Comparison of ENCODE assay signal across 38 cellular contexts in genomic region chrX:116413273-116413672, GRCh38. TPM values are rescaled to one million over a fixed set of nuclear protein-coding genes. Genes with fewer than 3 reads are reported as not detected.
"Had no signal": no experiment of that assay in that cellular context is flagged by ENCODE, and none has a peak within 500 bp of the region (broad histone marks: within the 10 kb centered on the region; RNA-seq: fewer than 3 reads in every experiment).

No MANE protein-coding gene starts in this region.

- H3K4me1 Mint-ChIP-seq: activated B cell treated with CpG ODN at 0.5 μM for 24 hours; activated T-helper 17 cell treated with anti-CD3 and anti-CD28 coated beads, Interleukin-2, amount 50 U/mL, for 72 hours; brain; T-helper 17 cell had no signal

- H3K9me3 Mint-ChIP-seq: activated B cell treated with CpG ODN at 0.5 μM for 24 hours; activated CD8-positive, alpha-beta T cell treated with anti-CD3 and anti-CD28 coated beads for 36 hours; activated T-cell treated with anti-CD3 and anti-CD28 coated beads, Interleukin-2, amount 50 U/mL, for 4 hours had no signal

- H3K27ac Mint-ChIP-seq: activated B cell treated with CpG ODN at 0.5 μM for 24 hours; activated CD8-positive, alpha-beta T cell treated with anti-CD3 and anti-CD28 coated beads for 36 hours; activated naive CD8-positive, alpha-beta T cell; activated T-helper 17 cell treated with anti-CD3 and anti-CD28 coated beads, Interleukin-2, amount 50 U/mL, for 72 hours; brain; T-helper 17 cell; T-helper 2 cell treated with Interferon-gamma antibody and Interleukin-4, amounts not matched to agents 5 μg/mL and 100 μg/mL, for 36 hours had no signal

- H3K9me3 ChIP-seq: esophagus squamous epithelium, gastroesophageal sphincter had no signal

- H3K27me3 ChIP-seq: esophagus squamous epithelium, gastroesophageal sphincter, heart right ventricle had no signal

- H3K4me3 ChIP-seq: esophagus squamous epithelium, gastroesophageal sphincter, heart right ventricle had no signal

- H3K36me3 Mint-ChIP-seq: activated naive CD8-positive, alpha-beta T cell; brain had no signal

- ATAC-seq: activated CD4-positive, CD25-positive, alpha-beta regulatory T cell treated with anti-CD3 and anti-CD28 coated beads, Interleukin-2, amount 50 U/mL, for 24 hours; activated CD8-positive, alpha-beta T cell treated with anti-CD3 and anti-CD28 coated beads for 36 hours; activated T-cell treated with anti-CD3 and anti-CD28 coated beads, Interleukin-2, amount 50 U/mL, for 4 hours; activated T-helper 17 cell treated with anti-CD3 and anti-CD28 coated beads, Interleukin-2, amount 50 U/mL, for 72 hours; gastroesophageal sphincter; heart right ventricle; T-helper 17 cell had no signal

- H3K27ac ChIP-seq: esophagus squamous epithelium, gastroesophageal sphincter, heart right ventricle, WERI-Rb-1 had no signal

- H3K36me3 ChIP-seq: esophagus squamous epithelium, gastroesophageal sphincter, heart right ventricle, WERI-Rb-1 had no signal

- FAIRE-seq: colon, endometrium, endothelial cell of umbilical vein had no signal

- H3K27me3 Mint-ChIP-seq: activated B cell treated with CpG ODN at 0.5 μM for 24 hours; activated CD8-positive, alpha-beta T cell treated with anti-CD3 and anti-CD28 coated beads for 36 hours; activated naive CD8-positive, alpha-beta T cell; activated T-helper 17 cell treated with anti-CD3 and anti-CD28 coated beads, Interleukin-2, amount 50 U/mL, for 72 hours; brain; T-helper 17 cell had no signal

- H3K4me3 Mint-ChIP-seq: activated B cell treated with CpG ODN at 0.5 μM for 24 hours; activated CD8-positive, alpha-beta T cell treated with anti-CD3 and anti-CD28 coated beads for 36 hours; activated naive CD8-positive, alpha-beta T cell; activated T-cell treated with anti-CD3 and anti-CD28 coated beads, Interleukin-2, amount 50 U/mL, for 4 hours; activated T-helper 17 cell treated with anti-CD3 and anti-CD28 coated beads, Interleukin-2, amount 50 U/mL, for 72 hours; brain; T-helper 17 cell; T-helper 2 cell treated with Interferon-gamma antibody and Interleukin-4, amounts not matched to agents 5 μg/mL and 100 μg/mL, for 36 hours had no signal

- H3K4me1 ChIP-seq: gastroesophageal sphincter, heart right ventricle had no signal

- DNase-seq: activated B cell treated with CpG ODN at 0.5 μM for 24 hours; activated CD4-positive, alpha-beta T cell treated with anti-CD3 and anti-CD28 coated beads for 48 hours; activated CD4-positive, alpha-beta T cell treated with anti-CD3 and anti-CD28 coated beads, Interleukin-2, amount 50 U/mL, for 1 hour; activated CD4-positive, alpha-beta T cell treated with anti-CD3 and anti-CD28 coated beads, Interleukin-2, amount 50 U/mL, for 48 hours; activated CD8-positive, alpha-beta memory T cell treated with anti-CD3 and anti-CD28 coated beads for 24 hours; activated CD8-positive, alpha-beta T cell treated with anti-CD3 and anti-CD28 coated beads for 36 hours; activated effector memory CD4-positive, alpha-beta T cell treated with Interleukin-2 at 50 U/mL for 16 hours; activated gamma-delta T cell treated with Interleukin-2 at 50 U/mL for 16 hours; activated naive CD4-positive, alpha-beta T cell treated with anti-CD3 and anti-CD28 coated beads, Interleukin-2, amount 50 U/mL, for 16 hours; activated naive CD4-positive, alpha-beta T cell treated with Interleukin-2 at 50 U/mL for 16 hours; activated T-cell treated with anti-CD3 and anti-CD28 coated beads, Interleukin-2, amount 50 U/mL, for 4 hours; amniotic stem cell; anterior cingulate cortex; caudate nucleus; cortex of kidney; effector CD8-positive, alpha-beta T cell; erythroblast; esophagus squamous epithelium; foreskin melanocyte; heart right ventricle; T-helper 1 cell; T-helper 17 cell; T1000; WERI-Rb-1 had no signal

RNA-seq across cellular contexts. Expression of gene SLC6A14, which starts 23.1 kb away (rescaled TPM):
- total RNA-seq: activated B cell treated with CpG ODN at 0.5 μM for 24 hours; activated CD8-positive, alpha-beta T cell treated with anti-CD3 and anti-CD28 coated beads for 36 hours; activated T-helper 17 cell treated with anti-CD3 and anti-CD28 coated beads, Interleukin-2, amount 50 U/mL, for 72 hours; chondrocyte; dermis microvascular lymphatic vessel endothelial cell; endothelial cell of umbilical vein; fibroblast of lung; fibroblast of villous mesenchyme; glomerular endothelial cell; heart right ventricle; T-helper 17 cell had no signal

RNA-seq across cellular contexts. Expression of gene CT83, which starts 49.5 kb away (rescaled TPM):
- total RNA-seq: activated B cell treated with CpG ODN at 0.5 μM for 24 hours; activated CD8-positive, alpha-beta T cell treated with anti-CD3 and anti-CD28 coated beads for 36 hours; activated T-cell treated with anti-CD3 and anti-CD28 coated beads, Interleukin-2, amount 50 U/mL, for 4 hours; activated T-helper 17 cell treated with anti-CD3 and anti-CD28 coated beads, Interleukin-2, amount 50 U/mL, for 72 hours; chondrocyte; dermis microvascular lymphatic vessel endothelial cell; endothelial cell of umbilical vein; esophagus squamous epithelium; fibroblast of lung; fibroblast of villous mesenchyme; gastroesophageal sphincter; glomerular endothelial cell; heart right ventricle; T-helper 17 cell had no signal
